ENCODE assay signal across 11 cellular contexts in genomic region chr5:178208540-178209227, GRCh38. TPM values are rescaled to one million over a fixed set of nuclear protein-coding genes. Genes with fewer than 3 reads are reported as not detected.
DNase-seq lines count a peak whose midpoint lies in the region; ATAC-seq and TF ChIP-seq lines count a peak whose summit lies in the region.
"Had no signal": no experiment of that assay in that cellular context is flagged by ENCODE, and none has a peak within 500 bp of the region (broad histone marks: within the 10 kb centered on the region; RNA-seq: fewer than 3 reads in every experiment).

No MANE protein-coding gene starts in this region.

- ATAC-seq in natural killer cell treated with Interleukin-12 subunit alpha and Interleukin-12 subunit beta and Interleukin-15 and Interleukin-18, amount 100 ng/mL, for 72 hours = no peak

- in situ Hi-C loops in GM23248 (cut with MboI) (no loop called here), ACHN (cut with HindIII; ENCODE audit: low pct_ligation_motif_present, low pct_unique_long_range_greater_than_20kb, low sequenced_read_pairs) (no loop called here)

- no peak overlapping the region for H3K4me2 ChIP-seq in GM23248 (ENCODE audit: unreplicated experiment)

- H3K36me3 Mint-ChIP-seq in Calu3 (ENCODE audit: insufficient read depth, unreplicated experiment) = peaks cover 97% of the 10 kb centered on the region
- H3K36me3 Mint-ChIP-seq in activated naive CD8-positive, alpha-beta T cell treated with anti-CD3 and anti-CD28 coated beads for 36 hours = peaks cover 66% of the 10 kb centered on the region
- peaks cover 37% of the 10 kb centered on the region for H3K36me3 Mint-ChIP-seq in natural killer cell treated with Interleukin-12 subunit alpha and Interleukin-12 subunit beta and Interleukin-15 and Interleukin-18, amount 100 ng/mL, for 72 hours

- DNase-seq in Calu3 (no peak), GM23248 (peak; percentile 39), retina (no peak), ACHN (no peak), NCI-H1694 treated with DMSO at 0.1 percent for 48 hours (lab: John Stamatoyannopoulos, UW) (no peak)
- DNase-seq in activated naive CD8-positive, alpha-beta T cell treated with anti-CD3 and anti-CD28 coated beads for 36 hours = no peak
- no peak for DNase-seq in natural killer cell treated with Interleukin-12 subunit alpha and Interleukin-12 subunit beta and Interleukin-15 and Interleukin-18, amount 100 ng/mL, for 72 hours (ENCODE audit: low spot score)
- no peak for DNase-seq in effector memory CD4-positive, alpha-beta T cell
- DNase-seq: NCI-H748 treated with DMSO at 0.1 percent for 48 hours, nucleus accumbens had no signal

- 0 out of 2 replicates have a peak overlapping the region, but pooled peaks have one; percentile 11 for H3K27ac ChIP-seq in GM23248
- H3K27ac ChIP-seq in effector memory CD4-positive, alpha-beta T cell (ENCODE audit: insufficient read depth, low read length, poor library complexity, severe bottlenecking) = no peak overlapping the region

- no peak for TF ChIP-seq CTCF in Calu3 (IDR thresholded peaks at IDR 0.05; ENCODE audit: unreplicated experiment)

- no peaks in the 10 kb centered on the region for H3K9me2 ChIP-seq in GM23248 (ENCODE audit: insufficient read depth)

- H3K9me3 ChIP-seq in GM23248 (ENCODE audit: low read depth) = no peaks in the 10 kb centered on the region
- no peaks in the 10 kb centered on the region for H3K9me3 ChIP-seq in effector memory CD4-positive, alpha-beta T cell (ENCODE audit: control insufficient read depth, low read length)

- H3K27ac Mint-ChIP-seq in Calu3 (ENCODE audit: unreplicated experiment) = peak overlapping the region; percentile 86
- H3K27ac Mint-ChIP-seq in activated naive CD8-positive, alpha-beta T cell treated with anti-CD3 and anti-CD28 coated beads for 36 hours = peak overlapping the region; percentile 54
- H3K27ac Mint-ChIP-seq in natural killer cell treated with Interleukin-12 subunit alpha and Interleukin-12 subunit beta and Interleukin-15 and Interleukin-18, amount 100 ng/mL, for 72 hours = peak overlapping the region; percentile 75 to 78

- CTCF ChIA-PET in Calu3 (lab: Charles Lee) = no interaction called here

- H4K20me1 ChIP-seq in GM23248 (ENCODE audit: insufficient read depth) = peaks cover 25% of the 10 kb centered on the region

- H3K9ac ChIP-seq in GM23248 = no peak overlapping the region

- no peaks in the 10 kb centered on the region for H3K27me3 ChIP-seq in GM23248 (replicated peaks; ENCODE audit: insufficient read depth)
- H3K27me3 ChIP-seq in effector memory CD4-positive, alpha-beta T cell (replicated peaks; ENCODE audit: control insufficient read depth, insufficient read depth, low read length, poor library complexity, severe bottlenecking) = no peaks in the 10 kb centered on the region

- 58 to 62% methylated on average over 5 of the region's 5 CpGs for WGBS in GM23248 (ENCODE audit: low coverage in 1 of 2, low lambda C conversion rate in 2 of 2, missing lambda C conversion rate in 2 of 2), 2 experiments

- peaks cover 68% of the 10 kb centered on the region for H3F3A ChIP-seq in GM23248 (ENCODE audit: insufficient read depth)

- no TSS peak for BruUV-seq in Calu3 (replicated peaks; lab: Mats Ljungman, UMichigan)

- peaks cover 16% of the 10 kb centered on the region; the same call in 1 of the 2 replicates for H3K4me1 ChIP-seq in GM23248 (ENCODE audit: insufficient read depth)
- H3K4me1 ChIP-seq in effector memory CD4-positive, alpha-beta T cell (ENCODE audit: control insufficient read depth, insufficient read depth, low read length, poor library complexity, severe bottlenecking) = peaks cover 19% of the 10 kb centered on the region

- peaks cover 73% of the 10 kb centered on the region for H3K79me2 ChIP-seq in GM23248 (ENCODE audit: insufficient read depth)

- no peak overlapping the region for H3K4me3 ChIP-seq in GM23248
- H3K4me3 ChIP-seq in effector memory CD4-positive, alpha-beta T cell (ENCODE audit: insufficient read depth, low read depth, low read length, poor library complexity, severe bottlenecking) = no peak overlapping the region

- intact Hi-C loops in Calu3 (cut with micrococcal nuclease; ENCODE audit: unreplicated experiment) = no loop called here

- H3K9me3 Mint-ChIP-seq in Calu3 (ENCODE audit: low read depth, unreplicated experiment) = no peaks in the 10 kb centered on the region
- peaks cover 2% of the 10 kb centered on the region for H3K9me3 Mint-ChIP-seq in activated naive CD8-positive, alpha-beta T cell treated with anti-CD3 and anti-CD28 coated beads for 36 hours
- no peaks in the 10 kb centered on the region for H3K9me3 Mint-ChIP-seq in natural killer cell treated with Interleukin-12 subunit alpha and Interleukin-12 subunit beta and Interleukin-15 and Interleukin-18, amount 100 ng/mL, for 72 hours

- peaks cover 63% of the 10 kb centered on the region; the same call in 1 of the 2 replicates for H3K36me3 ChIP-seq in GM23248 (ENCODE audit: low read depth)
- H3K36me3 ChIP-seq in effector memory CD4-positive, alpha-beta T cell (ENCODE audit: control insufficient read depth, insufficient read depth, low read length) = peaks cover 70% of the 10 kb centered on the region

- no peak overlapping the region for H3K4me3 Mint-ChIP-seq in Calu3 (ENCODE audit: low read depth, unreplicated experiment)
- H3K4me3 Mint-ChIP-seq in activated naive CD8-positive, alpha-beta T cell treated with anti-CD3 and anti-CD28 coated beads for 36 hours = no peak overlapping the region
- no peak overlapping the region for H3K4me3 Mint-ChIP-seq in natural killer cell treated with Interleukin-12 subunit alpha and Interleukin-12 subunit beta and Interleukin-15 and Interleukin-18, amount 100 ng/mL, for 72 hours

- peaks cover 47% of the 10 kb centered on the region for H3K4me1 Mint-ChIP-seq in Calu3 (ENCODE audit: low read depth, unreplicated experiment)
- peaks cover 56% of the 10 kb centered on the region for H3K4me1 Mint-ChIP-seq in activated naive CD8-positive, alpha-beta T cell treated with anti-CD3 and anti-CD28 coated beads for 36 hours
- peaks cover 43 to 49% of the 10 kb centered on the region in 2 donors for H3K4me1 Mint-ChIP-seq in natural killer cell treated with Interleukin-12 subunit alpha and Interleukin-12 subunit beta and Interleukin-15 and Interleukin-18, amount 100 ng/mL, for 72 hours (ENCODE audit: low read depth in 2 of 2)

- H2AFZ ChIP-seq in GM23248 = no peak overlapping the region

- peaks cover 12% of the 10 kb centered on the region for H3K27me3 Mint-ChIP-seq in Calu3 (ENCODE audit: unreplicated experiment)
- H3K27me3 Mint-ChIP-seq in activated naive CD8-positive, alpha-beta T cell treated with anti-CD3 and anti-CD28 coated beads for 36 hours = peaks cover 4% of the 10 kb centered on the region
- H3K27me3 Mint-ChIP-seq in natural killer cell treated with Interleukin-12 subunit alpha and Interleukin-12 subunit beta and Interleukin-15 and Interleukin-18, amount 100 ng/mL, for 72 hours = no peaks in the 10 kb centered on the region

RNA-seq across cellular contexts. Expression of gene HNRNPAB, which starts 4.4 kb away (rescaled TPM):
- 306 and 314 TPM in 2 replicates for total RNA-seq in Calu3 (2022)
- total RNA-seq in GM23248 (2014; rRNA removed; shearing (Covaris generic)) = 47.6 and 53.4 TPM in 2 replicates
- 111 and 117 TPM in 2 replicates for polyA plus RNA-seq in GM23248 (2016; fragmentation: Nextera tagmentation; extraction: Ambion mirVana)
- 100 to 1,000 TPM; 599 to 600 TPM for total RNA-seq in activated naive CD8-positive, alpha-beta T cell treated with anti-CD3 and anti-CD28 coated beads for 36 hours
- total RNA-seq in natural killer cell treated with Interleukin-12 subunit alpha and Interleukin-12 subunit beta and Interleukin-15 and Interleukin-18, amount 100 ng/mL, for 72 hours = 100 to 1,000 TPM; 314 to 481 TPM

RNA-seq across cellular contexts. Expression of gene GMCL2, which starts 21.5 kb away (rescaled TPM):
- not detected in 2 replicates for total RNA-seq in Calu3 (2022)
- not detected in 2 replicates for total RNA-seq in GM23248 (2014; rRNA removed; shearing (Covaris generic))
- not detected in 2 replicates for polyA plus RNA-seq in GM23248 (2016; fragmentation: Nextera tagmentation; extraction: Ambion mirVana)
- total RNA-seq in activated naive CD8-positive, alpha-beta T cell treated with anti-CD3 and anti-CD28 coated beads for 36 hours = not detected
- total RNA-seq in natural killer cell treated with Interleukin-12 subunit alpha and Interleukin-12 subunit beta and Interleukin-15 and Interleukin-18, amount 100 ng/mL, for 72 hours = not detected
- total RNA-seq: HT1080 had no signal

RNA-seq across cellular contexts. Expression of gene PHYKPL, which starts 23.9 kb away (rescaled TPM):
- 87.5 and 96.7 TPM in 2 replicates for total RNA-seq in Calu3 (2022)
- total RNA-seq in GM23248 (2014; rRNA removed; shearing (Covaris generic)) = 12.1 and 28.9 TPM in 2 replicates
- 18.4 and 22.9 TPM in 2 replicates for polyA plus RNA-seq in GM23248 (2016; fragmentation: Nextera tagmentation; extraction: Ambion mirVana)
- total RNA-seq in activated naive CD8-positive, alpha-beta T cell treated with anti-CD3 and anti-CD28 coated beads for 36 hours = 10 to 100 TPM; 47.4 to 54.8 TPM
- total RNA-seq in natural killer cell treated with Interleukin-12 subunit alpha and Interleukin-12 subunit beta and Interleukin-15 and Interleukin-18, amount 100 ng/mL, for 72 hours = 100 to 1,000 TPM; 133 to 191 TPM

RNA-seq across cellular contexts. Expression of gene NHP2, which starts 55.0 kb away (rescaled TPM):
- 182 and 193 TPM in 2 replicates for total RNA-seq in Calu3 (2022)
- 203 and 221 TPM in 2 replicates for total RNA-seq in GM23248 (2014; rRNA removed; shearing (Covaris generic))
- polyA plus RNA-seq in GM23248 (2016; fragmentation: Nextera tagmentation; extraction: Ambion mirVana) = 232 and 237 TPM in 2 replicates
- 100 to 1,000 TPM; 349 to 354 TPM for total RNA-seq in activated naive CD8-positive, alpha-beta T cell treated with anti-CD3 and anti-CD28 coated beads for 36 hours
- total RNA-seq in natural killer cell treated with Interleukin-12 subunit alpha and Interleukin-12 subunit beta and Interleukin-15 and Interleukin-18, amount 100 ng/mL, for 72 hours = 100 to 1,000 TPM; 139 to 196 TPM
